1 cellular context compared by ENCODE assay signal in the genomic region with DNA sequence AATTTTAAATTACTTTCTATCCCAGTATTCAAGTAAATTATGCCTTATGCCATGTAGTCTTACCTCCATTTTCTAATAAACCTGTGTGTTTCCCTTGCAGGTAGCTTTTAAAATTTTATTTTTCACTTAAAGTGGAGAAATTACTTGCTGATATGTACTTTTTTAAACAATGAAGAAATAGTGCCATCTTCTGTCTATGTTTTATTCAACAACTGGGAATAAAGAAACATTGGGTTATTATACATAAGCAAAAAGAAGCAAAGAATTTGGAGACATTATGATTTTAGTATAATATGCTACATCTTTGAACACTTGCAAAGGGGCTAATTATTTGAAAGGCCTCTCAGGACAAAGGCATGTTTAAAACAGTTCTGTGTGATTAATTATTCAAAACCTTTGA.
TF ChIP-seq lines count a peak whose summit lies in the region.

No MANE protein-coding gene starts in this region.

TF ChIP-seq in WTC11, 78 proteins besides CTCF, POLR2A, EP300 and RAD21 (continued from another document):
- TF ChIP-seq, protein P1, sequence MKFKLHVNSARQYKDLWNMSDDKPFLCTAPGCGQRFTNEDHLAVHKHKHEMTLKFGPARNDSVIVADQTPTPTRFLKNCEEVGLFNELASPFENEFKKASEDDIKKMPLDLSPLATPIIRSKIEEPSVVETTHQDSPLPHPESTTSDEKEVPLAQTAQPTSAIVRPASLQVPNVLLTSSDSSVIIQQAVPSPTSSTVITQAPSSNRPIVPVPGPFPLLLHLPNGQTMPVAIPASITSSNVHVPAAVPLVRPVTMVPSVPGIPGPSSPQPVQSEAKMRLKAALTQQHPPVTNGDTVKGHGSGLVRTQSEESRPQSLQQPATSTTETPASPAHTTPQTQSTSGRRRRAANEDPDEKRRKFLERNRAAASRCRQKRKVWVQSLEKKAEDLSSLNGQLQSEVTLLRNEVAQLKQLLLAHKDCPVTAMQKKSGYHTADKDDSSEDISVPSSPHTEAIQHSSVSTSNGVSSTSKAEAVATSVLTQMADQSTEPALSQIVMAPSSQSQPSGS (CRISPR knock-in tag; IDR thresholded peaks at IDR 0.05; ENCODE audit: borderline replicate concordance, low read depth): no peak
- TF ChIP-seq FOXP1 (CRISPR knock-in tag; IDR thresholded peaks at IDR 0.05; ENCODE audit: borderline replicate concordance) (no peak), TEAD1 (CRISPR knock-in tag; IDR thresholded peaks at IDR 0.05) (no peak)
- TF ChIP-seq, protein P2, sequence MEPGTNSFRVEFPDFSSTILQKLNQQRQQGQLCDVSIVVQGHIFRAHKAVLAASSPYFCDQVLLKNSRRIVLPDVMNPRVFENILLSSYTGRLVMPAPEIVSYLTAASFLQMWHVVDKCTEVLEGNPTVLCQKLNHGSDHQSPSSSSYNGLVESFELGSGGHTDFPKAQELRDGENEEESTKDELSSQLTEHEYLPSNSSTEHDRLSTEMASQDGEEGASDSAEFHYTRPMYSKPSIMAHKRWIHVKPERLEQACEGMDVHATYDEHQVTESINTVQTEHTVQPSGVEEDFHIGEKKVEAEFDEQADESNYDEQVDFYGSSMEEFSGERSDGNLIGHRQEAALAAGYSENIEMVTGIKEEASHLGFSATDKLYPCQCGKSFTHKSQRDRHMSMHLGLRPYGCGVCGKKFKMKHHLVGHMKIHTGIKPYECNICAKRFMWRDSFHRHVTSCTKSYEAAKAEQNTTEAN (CRISPR knock-in tag; IDR thresholded peaks at IDR 0.05): no peak
